In genomic region chr14:69770559-69770958, GRCh38 we compare ENCODE assay signal across 20 cellular contexts. TPM values are rescaled to one million over a fixed set of nuclear protein-coding genes. Genes with fewer than 3 reads are reported as not detected.
DNase-seq lines count a peak whose midpoint lies in the region; TF ChIP-seq lines count a peak whose summit lies in the region.
"Had no signal": no experiment of that assay in that cellular context is flagged by ENCODE, and none has a peak within 500 bp of the region (broad histone marks: within the 10 kb centered on the region; RNA-seq: fewer than 3 reads in every experiment).

No MANE protein-coding gene starts in this region.

- TF ChIP-seq POLR2A in esophagus muscularis mucosa (IDR thresholded peaks at IDR 0.05; ENCODE audit: low read depth): no peak

- H3K9me3 Mint-ChIP-seq in activated T-cell treated with anti-CD3 and anti-CD28 coated beads, Interleukin-2, amount 50 U/mL, for 24 hours: no peaks in the 10 kb centered on the region
- no peaks in the 10 kb centered on the region for H3K9me3 Mint-ChIP-seq in activated CD4-positive, alpha-beta memory T cell treated with anti-CD3 and anti-CD28 coated beads for 36 hours

- H3K27me3 ChIP-seq in esophagus muscularis mucosa: no peaks in the 10 kb centered on the region
- no peaks in the 10 kb centered on the region for H3K27me3 ChIP-seq in smooth muscle cell (ENCODE audit: low read depth)
- no peaks in the 10 kb centered on the region for H3K27me3 ChIP-seq in Karpas-422 (ENCODE audit: low read length)
- H3K27me3 ChIP-seq in GM23248 (replicated peaks; ENCODE audit: insufficient read depth): no peaks in the 10 kb centered on the region
- H3K27me3 ChIP-seq: upper lobe of right lung had no signal

- H3F3A ChIP-seq in smooth muscle cell (ENCODE audit: low read depth): peaks cover 47% of the 10 kb centered on the region
- peaks cover 64% of the 10 kb centered on the region for H3F3A ChIP-seq in GM23248 (ENCODE audit: insufficient read depth)

- H3K4me1 ChIP-seq in esophagus muscularis mucosa: peaks cover 42 to 66% (median 59%) of the 10 kb centered on the region in 4 donors
- H3K4me1 ChIP-seq in smooth muscle cell (ENCODE audit: low read depth): peaks cover 24% of the 10 kb centered on the region
- peaks cover 18% of the 10 kb centered on the region for H3K4me1 ChIP-seq in Karpas-422 (ENCODE audit: low read length)
- peaks cover 25% of the 10 kb centered on the region for H3K4me1 ChIP-seq in GM23248 (ENCODE audit: insufficient read depth)

- CTCF ChIA-PET in activated CD4-positive, alpha-beta memory T cell treated with anti-CD3 and anti-CD28 coated beads for 36 hours (lab: Charles Lee): no interaction called here

- H3K79me2 ChIP-seq in smooth muscle cell (ENCODE audit: low read depth) (peaks cover 37% of the 10 kb centered on the region), Karpas-422 (ENCODE audit: low read length) (peaks cover 50% of the 10 kb centered on the region), GM23248 (ENCODE audit: insufficient read depth) (peaks cover 79% of the 10 kb centered on the region)

- no peak overlapping the region for H3K27ac ChIP-seq in esophagus muscularis mucosa (replicated peaks in 1 of 4)
- H3K27ac ChIP-seq in smooth muscle cell (ENCODE audit: low read depth): peak overlapping the region; percentile 100
- H3K27ac ChIP-seq in Karpas-422 (ENCODE audit: low read length): no peak overlapping the region
- H3K27ac ChIP-seq in GM23248: no peak overlapping the region
- H3K27ac ChIP-seq: SK-N-MC, upper lobe of right lung had no signal

- intact Hi-C loops in activated CD4-positive, alpha-beta memory T cell treated with anti-CD3 and anti-CD28 coated beads for 36 hours (cut with micrococcal nuclease): no loop called here
- intact Hi-C loops in esophagus muscularis mucosa (cut with DNase I): loop anchor here (10.0 kb wide), 1 partner anchor 376 kb away; the partner anchor contains the start of genes ERH and SLC39A9

- DNase-seq in activated T-cell treated with anti-CD3 and anti-CD28 coated beads, Interleukin-2, amount 50 U/mL, for 24 hours: no peak
- DNase-seq in activated T-cell treated with anti-CD3 and anti-CD28 coated beads, Interleukin-2, amount 50 U/mL, for 48 hours: no peak
- DNase-seq in activated CD4-positive, alpha-beta memory T cell treated with anti-CD3 and anti-CD28 coated beads for 36 hours: no peak
- peak; percentile 24 for DNase-seq in esophagus muscularis mucosa (ENCODE audit: extremely low spot score)
- no peak for DNase-seq in smooth muscle cell (lab: John Stamatoyannopoulos, UW; ENCODE audit: unreplicated experiment)
- no peak for DNase-seq in 8988T
- no peak for DNase-seq in Karpas-422
- DNase-seq in GM23248: no peak
- DNase-seq: ACHN; activated CD4-positive, alpha-beta T cell treated with anti-CD3 and anti-CD28 coated beads, Interleukin-2, amount 10 ng/mL, durations not matched to agents 7 days and 5 days; activated gamma-delta T cell; effector CD4-positive, alpha-beta T cell; EL; left colon; NCI-H1105; PC-3; small intestine; upper lobe of right lung had no signal

- H3K4me3 Mint-ChIP-seq in activated T-cell treated with anti-CD3 and anti-CD28 coated beads, Interleukin-2, amount 50 U/mL, for 24 hours: peak overlapping the region; percentile 100
- no peak overlapping the region for H3K4me3 Mint-ChIP-seq in activated CD4-positive, alpha-beta memory T cell treated with anti-CD3 and anti-CD28 coated beads for 36 hours

- 86% methylated on average over 3 of the region's 3 CpGs for WGBS in esophagus muscularis mucosa
- 95% methylated on average over 3 of the region's 3 CpGs for WGBS in smooth muscle cell (ENCODE audit: low lambda C conversion rate)
- WGBS in GM23248 (ENCODE audit: low coverage in 1 of 2, low lambda C conversion rate in 2 of 2, missing lambda C conversion rate in 2 of 2), 2 experiments: 97 to 99% methylated on average over 3 of the region's 3 CpGs

- POLR2A ChIA-PET in activated CD4-positive, alpha-beta memory T cell treated with anti-CD3 and anti-CD28 coated beads for 36 hours (lab: Charles Lee): no interaction called here

- H2AFZ ChIP-seq in smooth muscle cell (ENCODE audit: low read depth) (no peak overlapping the region), Karpas-422 (ENCODE audit: low read length) (no peak overlapping the region), GM23248 (no peak overlapping the region)

- TF ChIP-seq CTCF in esophagus muscularis mucosa (IDR thresholded peaks at IDR 0.05) (no peak), smooth muscle cell (IDR thresholded peaks at IDR 0.05; ENCODE audit: borderline replicate concordance, insufficient read depth, poor library complexity, severe bottlenecking) (no peak)

- peaks cover 92% of the 10 kb centered on the region for H3K36me3 Mint-ChIP-seq in activated T-cell treated with anti-CD3 and anti-CD28 coated beads, Interleukin-2, amount 50 U/mL, for 24 hours (ENCODE audit: low read depth)
- peaks cover 76% of the 10 kb centered on the region for H3K36me3 Mint-ChIP-seq in activated CD4-positive, alpha-beta memory T cell treated with anti-CD3 and anti-CD28 coated beads for 36 hours

- in situ Hi-C loops in GM23248 (cut with MboI): no loop called here

- peaks cover 62 to 80% (median 73%) of the 10 kb centered on the region in 4 donors for H3K36me3 ChIP-seq in esophagus muscularis mucosa
- H3K36me3 ChIP-seq in smooth muscle cell (ENCODE audit: low read depth): peaks cover 28% of the 10 kb centered on the region
- H3K36me3 ChIP-seq in Karpas-422 (ENCODE audit: insufficient read depth, low read length): peaks cover 74% of the 10 kb centered on the region
- H3K36me3 ChIP-seq in GM23248 (ENCODE audit: low read depth): peaks cover 71% of the 10 kb centered on the region

- H3K9me2 ChIP-seq in Karpas-422 (replicated peaks; ENCODE audit: insufficient read depth, low read length) (no peaks in the 10 kb centered on the region), GM23248 (ENCODE audit: insufficient read depth) (no peaks in the 10 kb centered on the region)

- no peak overlapping the region for H3K9ac ChIP-seq in smooth muscle cell (ENCODE audit: low read depth)
- no peak overlapping the region for H3K9ac ChIP-seq in Karpas-422 (ENCODE audit: low read length)
- no peak overlapping the region for H3K9ac ChIP-seq in GM23248

- H3K4me2 ChIP-seq in smooth muscle cell (peak overlapping the region; percentile 97), Karpas-422 (ENCODE audit: low read depth, low read length, poor library complexity, severe bottlenecking) (no peak overlapping the region), GM23248 (ENCODE audit: unreplicated experiment) (no peak overlapping the region)

- H3K27ac Mint-ChIP-seq in activated T-cell treated with anti-CD3 and anti-CD28 coated beads, Interleukin-2, amount 50 U/mL, for 24 hours: peak overlapping the region; percentile 88
- peak overlapping the region; percentile 50 for H3K27ac Mint-ChIP-seq in activated CD4-positive, alpha-beta memory T cell treated with anti-CD3 and anti-CD28 coated beads for 36 hours
- H3K27ac Mint-ChIP-seq: activated CD4-positive, alpha-beta T cell treated with anti-CD3 and anti-CD28 coated beads, Interleukin-2, amount 10 ng/mL, durations not matched to agents 7 days and 5 days had no signal

- TF ChIP-seq EP300 in esophagus muscularis mucosa (IDR thresholded peaks at IDR 0.05): no peak

- peaks cover 77% of the 10 kb centered on the region for H3K4me1 Mint-ChIP-seq in activated T-cell treated with anti-CD3 and anti-CD28 coated beads, Interleukin-2, amount 50 U/mL, for 24 hours (ENCODE audit: low read depth)
- H3K4me1 Mint-ChIP-seq in activated CD4-positive, alpha-beta memory T cell treated with anti-CD3 and anti-CD28 coated beads for 36 hours (ENCODE audit: low read depth): peaks cover 78% of the 10 kb centered on the region

- H3K27me3 Mint-ChIP-seq in activated T-cell treated with anti-CD3 and anti-CD28 coated beads, Interleukin-2, amount 50 U/mL, for 24 hours: no peaks in the 10 kb centered on the region
- H3K27me3 Mint-ChIP-seq in activated CD4-positive, alpha-beta memory T cell treated with anti-CD3 and anti-CD28 coated beads for 36 hours: no peaks in the 10 kb centered on the region
- H3K27me3 Mint-ChIP-seq: activated CD4-positive, alpha-beta T cell treated with anti-CD3 and anti-CD28 coated beads, Interleukin-2, amount 10 ng/mL, durations not matched to agents 7 days and 5 days had no signal

- H3K9me3 ChIP-seq in esophagus muscularis mucosa: no peaks in the 10 kb centered on the region
- no peaks in the 10 kb centered on the region for H3K9me3 ChIP-seq in smooth muscle cell (replicated peaks; ENCODE audit: low read depth)
- no peaks in the 10 kb centered on the region for H3K9me3 ChIP-seq in Karpas-422 (ENCODE audit: low read length)
- H3K9me3 ChIP-seq in GM23248 (ENCODE audit: low read depth): no peaks in the 10 kb centered on the region
- H3K9me3 ChIP-seq: upper lobe of right lung had no signal

- H4K20me1 ChIP-seq in smooth muscle cell (ENCODE audit: low read depth) (peaks cover 84% of the 10 kb centered on the region), Karpas-422 (ENCODE audit: insufficient read depth, low read depth, low read length) (peaks cover 49% of the 10 kb centered on the region), GM23248 (ENCODE audit: insufficient read depth) (peaks cover 22% of the 10 kb centered on the region; the same call in 1 of the 2 replicates)

- H3K4me3 ChIP-seq in esophagus muscularis mucosa: no peak overlapping the region
- no peak overlapping the region for H3K4me3 ChIP-seq in smooth muscle cell
- no peak overlapping the region for H3K4me3 ChIP-seq in Karpas-422 (ENCODE audit: low read length)
- H3K4me3 ChIP-seq in GM23248: no peak overlapping the region
- H3K4me3 ChIP-seq: K562, SK-N-MC had no signal

RNA-seq across cellular contexts. Expression of gene SRSF5, which starts 3.6 kb away (rescaled TPM):
- total RNA-seq in activated CD4-positive, alpha-beta memory T cell treated with anti-CD3 and anti-CD28 coated beads for 36 hours: 100 to 1,000 TPM; 289 to 303 TPM
- total RNA-seq in esophagus muscularis mucosa (100 to 1,000 TPM; 185 to 291 (median 211) TPM), smooth muscle cell (197 and 246 TPM in 2 replicates)
- polyA plus RNA-seq in smooth muscle cell (201 and 300 TPM in 2 replicates), GM23248 (2016; fragmentation: Nextera tagmentation; extraction: Ambion mirVana) (207 and 227 TPM in 2 replicates)
- 292 and 379 TPM in 2 replicates for total RNA-seq in Karpas-422 (2014; rRNA removed; shearing (Covaris generic); ENCODE audit: low replicate concordance)
- total RNA-seq in GM23248 (2014; rRNA removed; shearing (Covaris generic)): 112 and 125 TPM in 2 replicates

RNA-seq across cellular contexts. Expression of gene SLC10A1, which starts 26.5 kb away (rescaled TPM):
- total RNA-seq in activated CD4-positive, alpha-beta memory T cell treated with anti-CD3 and anti-CD28 coated beads for 36 hours: not detected
- total RNA-seq in esophagus muscularis mucosa: not detected
- total RNA-seq in smooth muscle cell: 0.58 TPM in 1 of 2 replicates, not detected in the other
- 0.10 and 0.27 TPM in 2 replicates for polyA plus RNA-seq in smooth muscle cell
- not detected in 2 replicates for total RNA-seq in Karpas-422 (2014; rRNA removed; shearing (Covaris generic); ENCODE audit: low replicate concordance)
- total RNA-seq in GM23248 (2014; rRNA removed; shearing (Covaris generic)): not detected in 2 replicates
- not detected in 2 replicates for polyA plus RNA-seq in GM23248 (2016; fragmentation: Nextera tagmentation; extraction: Ambion mirVana)
- total RNA-seq: activated CD4-positive, alpha-beta T cell treated with anti-CD3 and anti-CD28 coated beads, Interleukin-2, amount 10 ng/mL, durations not matched to agents 7 days and 5 days; K562; left colon; PC-3; upper lobe of right lung had no signal
- polyA plus RNA-seq: K562 had no signal
